ENCODE assay signal across 1 cellular context in the genomic region with DNA sequence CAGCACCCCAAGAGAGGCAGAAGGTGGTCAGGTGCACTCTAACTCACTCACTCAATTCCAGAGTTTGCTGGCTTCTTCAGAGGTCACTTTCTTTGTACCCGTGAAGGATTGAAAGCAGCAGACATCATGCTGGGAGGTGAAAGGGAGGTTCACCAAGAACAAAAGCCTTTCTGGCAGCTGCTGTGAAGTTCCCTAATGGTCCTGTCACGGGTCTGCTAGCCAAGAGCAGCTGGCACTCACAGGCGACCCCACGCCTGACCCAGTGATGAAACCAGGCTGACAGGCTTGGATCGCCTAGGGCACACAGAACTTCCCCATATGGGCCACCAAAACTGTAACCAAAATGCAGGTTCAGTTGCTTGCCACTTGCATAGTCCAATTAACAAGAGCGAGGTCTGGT.
TF ChIP-seq lines count a peak whose summit lies in the region.

No MANE protein-coding gene starts in this region.

TF ChIP-seq in H1, 55 proteins besides CTCF, POLR2A, EP300 and RAD21 (continued from another document):
- no peak for TF ChIP-seq NANOG (IDR thresholded peaks at IDR 0.05; ENCODE audit: insufficient read depth, low read depth, low read length, poor library complexity, severe bottlenecking)
